ENCODE assay signal across 1 cellular context in the genomic region with DNA sequence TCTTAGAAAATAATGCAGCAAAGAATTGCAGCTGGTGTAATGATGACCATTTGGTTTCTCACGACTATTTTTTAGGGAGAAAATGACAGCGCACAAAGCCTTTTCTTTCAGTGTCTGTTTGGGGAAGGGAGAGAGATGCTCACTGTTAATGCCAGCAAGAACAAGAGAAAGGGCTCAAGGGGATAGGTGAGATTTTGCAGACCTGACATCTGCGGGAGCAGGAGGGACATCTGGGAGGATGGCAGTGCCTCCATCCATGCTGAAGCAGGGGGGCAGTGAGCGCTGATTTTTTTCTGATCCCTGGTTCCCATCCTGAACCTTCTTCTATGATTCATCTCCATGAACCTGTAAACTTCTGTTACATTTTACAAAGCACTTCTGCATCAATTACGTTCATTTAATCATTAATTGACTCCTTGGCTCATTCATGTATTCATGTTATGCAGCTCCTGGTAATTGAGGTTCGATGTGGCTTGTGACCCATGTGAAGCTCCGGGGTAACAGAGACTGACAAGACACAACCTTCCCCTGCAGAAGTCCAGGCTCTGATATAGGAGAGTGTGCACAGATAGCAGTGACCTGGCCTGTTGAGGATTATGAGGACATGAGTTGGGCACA.
TF ChIP-seq lines count a peak whose summit lies in the region.

No MANE protein-coding gene starts in this region.

TF ChIP-seq in SK-N-SH treated with all-trans-retinoic acid at 6 μM for 48 hours, 23 proteins besides CTCF, POLR2A, EP300 and RAD21 (continued from another document):
- TF ChIP-seq, protein P1, sequence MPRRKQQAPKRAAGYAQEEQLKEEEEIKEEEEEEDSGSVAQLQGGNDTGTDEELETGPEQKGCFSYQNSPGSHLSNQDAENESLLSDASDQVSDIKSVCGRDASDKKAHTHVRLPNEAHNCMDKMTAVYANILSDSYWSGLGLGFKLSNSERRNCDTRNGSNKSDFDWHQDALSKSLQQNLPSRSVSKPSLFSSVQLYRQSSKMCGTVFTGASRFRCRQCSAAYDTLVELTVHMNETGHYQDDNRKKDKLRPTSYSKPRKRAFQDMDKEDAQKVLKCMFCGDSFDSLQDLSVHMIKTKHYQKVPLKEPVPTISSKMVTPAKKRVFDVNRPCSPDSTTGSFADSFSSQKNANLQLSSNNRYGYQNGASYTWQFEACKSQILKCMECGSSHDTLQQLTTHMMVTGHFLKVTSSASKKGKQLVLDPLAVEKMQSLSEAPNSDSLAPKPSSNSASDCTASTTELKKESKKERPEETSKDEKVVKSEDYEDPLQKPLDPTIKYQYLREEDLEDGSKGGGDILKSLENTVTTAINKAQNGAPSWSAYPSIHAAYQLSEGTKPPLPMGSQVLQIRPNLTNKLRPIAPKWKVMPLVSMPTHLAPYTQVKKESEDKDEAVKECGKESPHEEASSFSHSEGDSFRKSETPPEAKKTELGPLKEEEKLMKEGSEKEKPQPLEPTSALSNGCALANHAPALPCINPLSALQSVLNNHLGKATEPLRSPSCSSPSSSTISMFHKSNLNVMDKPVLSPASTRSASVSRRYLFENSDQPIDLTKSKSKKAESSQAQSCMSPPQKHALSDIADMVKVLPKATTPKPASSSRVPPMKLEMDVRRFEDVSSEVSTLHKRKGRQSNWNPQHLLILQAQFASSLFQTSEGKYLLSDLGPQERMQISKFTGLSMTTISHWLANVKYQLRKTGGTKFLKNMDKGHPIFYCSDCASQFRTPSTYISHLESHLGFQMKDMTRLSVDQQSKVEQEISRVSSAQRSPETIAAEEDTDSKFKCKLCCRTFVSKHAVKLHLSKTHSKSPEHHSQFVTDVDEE (CRISPR knock-in tag; IDR thresholded peaks at IDR 0.05) = no peak
- no peak for TF ChIP-seq ZFP3 (CRISPR knock-in tag; IDR thresholded peaks at IDR 0.05)
- TF ChIP-seq TOX (CRISPR knock-in tag; IDR thresholded peaks at IDR 0.05; ENCODE audit: borderline replicate concordance) = no peak
- TF ChIP-seq ZNF8 (CRISPR knock-in tag; IDR thresholded peaks at IDR 0.05) = no peak
- no peak for TF ChIP-seq ZFP30 (CRISPR knock-in tag; IDR thresholded peaks at IDR 0.05)
- TF ChIP-seq ZNF565 (CRISPR knock-in tag; conservative IDR thresholded peaks at IDR 0.05; ENCODE audit: low read depth) = no peak
- TF ChIP-seq, protein P2, sequence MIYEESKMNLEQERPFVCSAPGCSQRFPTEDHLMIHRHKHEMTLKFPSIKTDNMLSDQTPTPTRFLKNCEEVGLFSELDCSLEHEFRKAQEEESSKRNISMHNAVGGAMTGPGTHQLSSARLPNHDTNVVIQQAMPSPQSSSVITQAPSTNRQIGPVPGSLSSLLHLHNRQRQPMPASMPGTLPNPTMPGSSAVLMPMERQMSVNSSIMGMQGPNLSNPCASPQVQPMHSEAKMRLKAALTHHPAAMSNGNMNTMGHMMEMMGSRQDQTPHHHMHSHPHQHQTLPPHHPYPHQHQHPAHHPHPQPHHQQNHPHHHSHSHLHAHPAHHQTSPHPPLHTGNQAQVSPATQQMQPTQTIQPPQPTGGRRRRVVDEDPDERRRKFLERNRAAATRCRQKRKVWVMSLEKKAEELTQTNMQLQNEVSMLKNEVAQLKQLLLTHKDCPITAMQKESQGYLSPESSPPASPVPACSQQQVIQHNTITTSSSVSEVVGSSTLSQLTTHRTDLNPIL (CRISPR knock-in tag; IDR thresholded peaks at IDR 0.05; ENCODE audit: low read depth) = no peak
- no peak for TF ChIP-seq BACH2 (CRISPR knock-in tag; IDR thresholded peaks at IDR 0.05; ENCODE audit: borderline replicate concordance)
- TF ChIP-seq ESRRG (CRISPR knock-in tag; IDR thresholded peaks at IDR 0.05) = no peak
- TF ChIP-seq CSDC2 (CRISPR knock-in tag; IDR thresholded peaks at IDR 0.05) = no peak
- TF ChIP-seq ZC3H10 (CRISPR knock-in tag; IDR thresholded peaks at IDR 0.05) = no peak
- no peak for TF ChIP-seq RARB (CRISPR knock-in tag; IDR thresholded peaks at IDR 0.05)
- TF ChIP-seq, protein P3, sequence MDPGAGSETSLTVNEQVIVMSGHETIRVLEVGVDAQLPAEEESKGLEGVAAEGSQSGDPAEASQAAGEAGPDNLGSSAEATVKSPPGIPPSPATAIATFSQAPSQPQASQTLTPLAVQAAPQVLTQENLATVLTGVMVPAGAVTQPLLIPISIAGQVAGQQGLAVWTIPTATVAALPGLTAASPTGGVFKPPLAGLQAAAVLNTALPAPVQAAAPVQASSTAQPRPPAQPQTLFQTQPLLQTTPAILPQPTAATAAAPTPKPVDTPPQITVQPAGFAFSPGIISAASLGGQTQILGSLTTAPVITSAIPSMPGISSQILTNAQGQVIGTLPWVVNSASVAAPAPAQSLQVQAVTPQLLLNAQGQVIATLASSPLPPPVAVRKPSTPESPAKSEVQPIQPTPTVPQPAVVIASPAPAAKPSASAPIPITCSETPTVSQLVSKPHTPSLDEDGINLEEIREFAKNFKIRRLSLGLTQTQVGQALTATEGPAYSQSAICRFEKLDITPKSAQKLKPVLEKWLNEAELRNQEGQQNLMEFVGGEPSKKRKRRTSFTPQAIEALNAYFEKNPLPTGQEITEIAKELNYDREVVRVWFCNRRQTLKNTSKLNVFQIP (CRISPR knock-in tag; IDR thresholded peaks at IDR 0.05; ENCODE audit: borderline replicate concordance, low read depth) = no peak
- no peak for TF ChIP-seq GLIS3 (CRISPR knock-in tag; IDR thresholded peaks at IDR 0.05)
- TF ChIP-seq PPARA (CRISPR knock-in tag; IDR thresholded peaks at IDR 0.05; ENCODE audit: borderline replicate concordance) = no peak
TF ChIP-seq in SK-N-SH treated with all-trans-retinoic acid at 6 μM for 48 hours: peak in this region for 0.
